In the genomic region with DNA sequence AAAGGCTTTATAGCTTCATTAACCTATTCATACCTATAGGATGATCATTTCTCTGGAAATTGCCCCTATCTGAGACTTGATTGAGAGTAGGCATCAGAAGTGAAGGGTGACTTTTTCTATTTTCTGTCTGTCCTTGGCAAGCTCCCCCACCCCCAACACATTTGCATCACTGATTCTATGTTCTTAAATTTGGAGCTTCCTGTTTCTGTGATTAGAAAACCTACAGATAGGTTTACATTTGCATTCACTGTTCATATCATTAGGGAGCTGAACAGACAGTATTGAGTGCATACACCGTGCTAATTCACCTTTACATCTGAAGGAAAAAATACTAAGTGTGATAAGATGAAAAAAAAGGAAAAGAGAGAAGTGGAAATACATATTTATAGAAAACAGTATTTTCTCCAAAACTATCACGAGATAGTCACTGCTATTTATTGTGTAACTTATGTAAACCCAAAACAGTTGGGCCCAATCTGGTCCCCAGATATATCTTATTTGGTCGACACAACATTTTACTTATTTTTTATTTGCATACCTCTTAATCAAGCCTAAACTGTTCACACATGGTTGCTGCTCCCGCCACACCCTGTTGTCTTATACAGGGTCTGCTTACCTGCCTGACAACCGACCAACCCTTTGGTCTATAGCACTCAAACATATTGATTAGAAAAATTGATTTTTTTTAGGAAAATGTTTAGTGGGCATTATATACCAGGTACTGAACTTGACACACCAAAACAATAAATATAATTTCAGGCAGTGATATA, we compare ENCODE assay signal across 21 cellular contexts.
DNase-seq lines count a peak whose midpoint lies in the region; ATAC-seq and TF ChIP-seq lines count a peak whose summit lies in the region.
"Had no signal": no experiment of that assay in that cellular context is flagged by ENCODE, and none has a peak within 500 bp of the region (broad histone marks: within the 10 kb centered on the region; RNA-seq: fewer than 3 reads in every experiment).

No MANE protein-coding gene starts in this region.

- H3K9me3 Mint-ChIP-seq in glutamatergic neuron (ENCODE audit: unreplicated experiment): peaks cover 2% of the 10 kb centered on the region

- intact Hi-C loops in sciatic nerve (cut with DNase I): no loop called here

- peak overlapping the region; percentile 47; the same call in 1 of the 2 replicates for H3K27ac ChIP-seq in VCaP
- H3K27ac ChIP-seq: colonic mucosa, heart left ventricle, uterus had no signal

- H3K27me3 Mint-ChIP-seq in glutamatergic neuron (ENCODE audit: unreplicated experiment): no peaks in the 10 kb centered on the region

- DNase-seq in GM12864 (ENCODE audit: low read depth) (peak; percentile 18), sciatic nerve (ENCODE audit: low spot score) (no peak), NCI-H2196 treated with DMSO at 0.1 percent for 48 hours (lab: John Stamatoyannopoulos, UW; ENCODE audit: unreplicated experiment) (no peak), NCI-H510A treated with DMSO at 0.1 percent for 48 hours (lab: John Stamatoyannopoulos, UW) (no peak), glutamatergic neuron (no peak)
- DNase-seq: activated CD8-positive, alpha-beta memory T cell treated with anti-CD3 and anti-CD28 coated beads for 24 hours; Calu3; colonic mucosa; erythroblast; GDM1; heart left ventricle; kidney; midbrain; NCI-H2107; nucleus accumbens; SIG-M5; stimulated activated naive CD8-positive, alpha-beta T cell treated with anti-CD3 and anti-CD28 coated beads, Interleukin-15, Interleukin-2, amounts not matched to agents 100 U/mL and 50 U/mL, for 24 hours; uterus had no signal

- peaks cover 6% of the 10 kb centered on the region for H3K4me1 Mint-ChIP-seq in glutamatergic neuron (ENCODE audit: low read depth, unreplicated experiment)

- no peaks in the 10 kb centered on the region for H3K36me3 Mint-ChIP-seq in glutamatergic neuron (ENCODE audit: unreplicated experiment)

- ATAC-seq in GM21528 (IDR thresholded peaks at IDR 0.05; ENCODE audit: low FRiP score, unreplicated experiment) (peak; percentile 63), HG03280 (IDR thresholded peaks at IDR 0.05; ENCODE audit: unreplicated experiment) (peak; percentile 42), sciatic nerve (no peak)
- ATAC-seq: heart left ventricle; stimulated activated naive CD8-positive, alpha-beta T cell treated with anti-CD3 and anti-CD28 coated beads, Interleukin-15, Interleukin-2, amounts not matched to agents 100 U/mL and 50 U/mL, for 24 hours had no signal

- no peak for TF ChIP-seq CTCF in GM12864 (IDR thresholded peaks at IDR 0.05; ENCODE audit: low read depth, low read length, missing control alignments)
- TF ChIP-seq CTCF in VCaP (conservative IDR thresholded peaks at IDR 0.05): no peak
- no peak for TF ChIP-seq CTCF in glutamatergic neuron (IDR thresholded peaks at IDR 0.05; ENCODE audit: partially characterized antibody, unreplicated experiment)

- no peak overlapping the region for H3K4me3 Mint-ChIP-seq in glutamatergic neuron (ENCODE audit: unreplicated experiment)

- no peak overlapping the region for H3K4me3 ChIP-seq in GM12864 (ENCODE audit: low read depth, low read length)
- H3K4me3 ChIP-seq: colonic mucosa, heart left ventricle, uterus had no signal

- H3K27ac Mint-ChIP-seq in glutamatergic neuron (ENCODE audit: unreplicated experiment): no peak overlapping the region
